ENCODE assay signal across 8 cellular contexts in the genomic region with DNA sequence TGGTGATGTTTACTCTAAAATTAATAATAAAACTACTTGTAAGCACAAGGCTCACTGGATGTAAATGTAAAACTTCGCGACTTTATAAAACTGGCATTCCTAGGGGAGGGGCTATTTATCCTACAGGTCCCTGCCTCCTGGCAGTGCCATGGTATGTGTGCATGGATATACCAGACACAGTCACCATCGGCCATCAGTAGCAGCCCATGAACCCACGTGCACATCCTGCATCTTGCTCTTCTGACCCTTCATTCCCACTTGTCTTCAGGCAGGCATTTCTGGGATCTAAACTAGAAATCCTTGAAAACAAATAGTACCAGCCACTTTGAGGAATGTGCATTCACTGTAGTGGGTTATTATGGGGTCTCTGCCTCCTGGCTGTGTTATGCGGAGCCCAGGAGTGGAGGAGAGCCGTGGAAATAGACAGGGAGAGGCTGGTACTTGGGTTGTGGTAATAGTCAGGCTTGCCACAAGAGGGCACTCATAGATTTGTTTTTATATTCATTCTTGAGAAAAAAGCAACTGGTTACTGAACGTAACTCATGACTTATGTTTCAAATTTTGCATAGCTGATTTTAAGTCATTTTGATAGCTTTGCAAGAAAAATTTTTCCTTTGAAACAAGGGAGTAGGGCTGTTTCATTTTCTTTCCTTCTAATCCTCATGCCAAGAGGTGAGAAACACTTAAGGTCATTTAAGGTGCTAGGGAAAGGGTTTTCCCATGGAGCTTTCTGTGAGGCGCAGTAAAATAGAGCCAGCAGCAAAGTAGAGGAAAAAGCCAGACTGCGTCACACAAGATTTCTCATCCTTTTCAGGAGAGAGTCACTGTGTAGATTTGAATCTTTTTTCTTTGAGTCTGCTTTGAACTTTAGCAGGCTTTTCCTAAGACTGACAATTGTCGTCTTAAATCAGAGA. TPM values are rescaled to one million over a fixed set of nuclear protein-coding genes. Genes with fewer than 3 reads are reported as not detected.
DNase-seq lines count a peak whose midpoint lies in the region; ATAC-seq and TF ChIP-seq lines count a peak whose summit lies in the region.

No MANE protein-coding gene starts in this region.

- H3K4me1 ChIP-seq in H9 (ENCODE audit: insufficient read depth, low read length) = no peaks in the 10 kb centered on the region

- no peak overlapping the region for H2BK12ac ChIP-seq in H9 (ENCODE audit: insufficient read length, low read depth, low read length)

- H3K9me3 Mint-ChIP-seq in H9 = no peaks in the 10 kb centered on the region
- no peaks in the 10 kb centered on the region for H3K9me3 Mint-ChIP-seq in neural crest cell

- no peak for ATAC-seq in GM21528 (IDR thresholded peaks at IDR 0.05; ENCODE audit: low FRiP score, unreplicated experiment)

- H3K4me1 Mint-ChIP-seq in H9 (peaks cover 5% of the 10 kb centered on the region in 2 experiments; a peak in 3 of 4 replicates), neural crest cell (peaks cover 5% of the 10 kb centered on the region)

- no peak overlapping the region for H2BK5ac ChIP-seq in H9 (ENCODE audit: insufficient read length, low read length)

- WGBS in H9 (ENCODE audit: extremely low coverage, insufficient read length, low lambda C conversion rate) = no CpG with 5 or more reads among the region's 10 CpGs

- no peak overlapping the region for H3K18ac ChIP-seq in H9 (ENCODE audit: insufficient read length, low read depth, low read length)

- no peak overlapping the region for H3K14ac ChIP-seq in H9 (ENCODE audit: insufficient read depth, low read length)

- H2BK15ac ChIP-seq in H9 (ENCODE audit: low read depth, low read length) = no peak overlapping the region

- no peak overlapping the region for H4K5ac ChIP-seq in H9 (ENCODE audit: insufficient read length, low read depth, low read length)

- no peak overlapping the region for H4K91ac ChIP-seq in H9 (ENCODE audit: insufficient read length, low read depth, low read length)

- no peaks in the 10 kb centered on the region for H3K23me2 ChIP-seq in H9 (ENCODE audit: insufficient read length, low read depth, low read length, poor library complexity, severe bottlenecking)

- H3K36me3 Mint-ChIP-seq in H9 (ENCODE audit: insufficient read depth in 1 of 3, low read depth in 3 of 3) (peaks cover 8 to 31% (median 20%) of the 10 kb centered on the region in 3 experiments; a peak in 6 of 7 replicates), neural crest cell (ENCODE audit: low read depth) (no peaks in the 10 kb centered on the region)

- H3K79me1 ChIP-seq in H9 (ENCODE audit: insufficient read depth, low read depth, low read length, poor library complexity, severe bottlenecking) = no peaks in the 10 kb centered on the region

- DNase-seq in CD1c-positive myeloid dendritic cell (ENCODE audit: extremely low spot score) (peak; percentile 65), H9 (peak; percentile 52), NCI-H69 (lab: John Stamatoyannopoulos, UW) (peak; percentile 67), activated T-cell treated with anti-CD3 and anti-CD28 coated beads for 48 hours (ENCODE audit: low read depth) (peak; percentile 15), fibroblast of pulmonary artery (ENCODE audit: low read depth) (peak; percentile 83), neural crest cell (ENCODE audit: low read depth, low spot score) (peak; percentile 61), ureter (ENCODE audit: low spot score) (peak; percentile 75)

- no peak overlapping the region for H3K4me2 ChIP-seq in H9 (ENCODE audit: insufficient read depth, insufficient read length, low read length)

- H3K79me2 ChIP-seq in H9 (ENCODE audit: insufficient read depth, low read length) = 0 out of 2 replicates have a peak, but pooled peaks cover 2% of the 10 kb centered on the region

- H3K56ac ChIP-seq in H9 (ENCODE audit: insufficient read length, low read depth, low read length) = no peak overlapping the region

- no peak overlapping the region for H3K4me3 ChIP-seq in fibroblast of pulmonary artery (replicated peaks; ENCODE audit: low read depth, low read length)

- no peak overlapping the region for H3K4ac ChIP-seq in H9 (ENCODE audit: low read depth, low read length)

- H3T11ph ChIP-seq in H9 (ENCODE audit: low read length) = no peak overlapping the region

- no peak overlapping the region for H2BK120ac ChIP-seq in H9 (ENCODE audit: low read depth, low read length, poor library complexity, severe bottlenecking)

- no peak overlapping the region for H4K8ac ChIP-seq in H9 (replicated peaks; ENCODE audit: insufficient read length, low read depth, low read length)

- no peak overlapping the region for H3K27ac Mint-ChIP-seq in H9
- no peak overlapping the region for H3K27ac Mint-ChIP-seq in neural crest cell (ENCODE audit: unreplicated experiment)

- H3K9ac ChIP-seq in H9 (ENCODE audit: extremely low read depth, insufficient read length, low read length) = no peak overlapping the region

- TF ChIP-seq CTCF in H9 (conservative IDR thresholded peaks at IDR 0.05) (peak; percentile 86), fibroblast of pulmonary artery (IDR thresholded peaks at IDR 0.05; ENCODE audit: low read length, missing control alignments) (peak; percentile 68), neural crest cell (conservative IDR thresholded peaks at IDR 0.05) (peak; percentile 87)

- H2AK5ac ChIP-seq in H9 (ENCODE audit: insufficient read length, low read length) = no peak overlapping the region

- no peaks in the 10 kb centered on the region for H3K9me3 ChIP-seq in H9 (ENCODE audit: control insufficient read depth, low read depth, low read length)

- H3K4me3 Mint-ChIP-seq in H9 = no peak overlapping the region
- H3K4me3 Mint-ChIP-seq in neural crest cell = no peak overlapping the region

- H3K23ac ChIP-seq in H9 (ENCODE audit: insufficient read length, low read depth, low read length) = no peak overlapping the region

- no peaks in the 10 kb centered on the region for H4K20me1 ChIP-seq in H9 (ENCODE audit: control insufficient read depth, insufficient read depth, insufficient read length)

- no peak overlapping the region for H2AFZ ChIP-seq in H9 (ENCODE audit: low read length)

- no peaks in the 10 kb centered on the region; the same call in 1 of the 2 replicates for H3K27me3 Mint-ChIP-seq in H9 (ENCODE audit: low read depth)
- no peaks in the 10 kb centered on the region for H3K27me3 Mint-ChIP-seq in neural crest cell (ENCODE audit: low read depth)

- H3K27me3 ChIP-seq in H9 (ENCODE audit: insufficient read depth, low read length) = no peaks in the 10 kb centered on the region

- no peak overlapping the region for H2BK20ac ChIP-seq in H9 (ENCODE audit: low read depth, low read length, poor library complexity, severe bottlenecking)

- no peak overlapping the region for H3K27ac ChIP-seq in H9 (ENCODE audit: insufficient read length, low read depth, low read length)

RNA-seq across cellular contexts. Expression of a gene that starts 17.4 kb away (rescaled TPM):
- total RNA-seq in H9 (2021) = 2.3 and 3.0 TPM in 2 replicates
- 18.5 and 20.1 TPM in 2 replicates for total RNA-seq in neural crest cell
- total RNA-seq in ureter = 1.6 TPM

RNA-seq across cellular contexts. Expression of a gene that starts 51.3 kb away (rescaled TPM):
- total RNA-seq in H9 (2021) (19.6 and 20.0 TPM in 2 replicates), neural crest cell (18.9 and 20.9 TPM in 2 replicates), ureter (21.0 TPM)

Comparison
In these comparisons a context has a peak if more than half of its experiments do, and no peak if none do; other contexts are left out.
1. DNase-seq: peak in every context shown above with its lines; median percentile 83 in fibroblast of pulmonary artery; 75 in ureter; 67 in NCI-H69; 65 in CD1c-positive myeloid dendritic cell; 61 in neural crest cell; 52 in H9; 15 in activated T-cell treated with anti-CD3 and anti-CD28 coated beads for 48 hours.